7 cellular contexts compared by ENCODE assay signal in the genomic region with DNA sequence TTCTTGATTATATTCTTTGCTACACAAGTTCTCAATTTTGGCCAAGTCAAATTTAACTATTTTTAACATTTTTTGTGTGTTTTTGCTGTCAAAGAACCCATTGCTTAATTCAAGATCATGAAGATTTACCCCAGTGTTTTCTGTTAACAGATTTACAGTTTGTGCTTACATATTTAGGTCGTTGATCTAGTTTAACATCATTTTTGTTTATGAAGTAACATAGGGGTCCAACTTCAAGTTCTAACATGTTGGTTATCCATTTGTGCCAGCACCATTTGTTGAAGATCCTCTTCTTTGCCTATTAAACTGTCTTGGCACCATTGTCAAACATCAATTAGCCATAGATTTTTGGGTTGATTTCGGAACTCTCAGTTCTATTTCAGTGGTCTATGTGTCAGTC.
"Had no signal": no experiment of that assay in that cellular context is flagged by ENCODE, and none has a peak within 500 bp of the region (broad histone marks: within the 10 kb centered on the region; RNA-seq: fewer than 3 reads in every experiment).

No MANE protein-coding gene starts in this region.

- ATAC-seq: GM12878 had no signal

- FAIRE-seq: G401.6, GM12878, GM12891, GM12892, GM19239 had no signal

- H3K4me3 ChIP-seq: GM12878 had no signal

- DNase-seq: GDM1, GF-D8 had no signal
